15 cellular contexts compared by ENCODE assay signal in genomic region chr1:29439615-29440014, GRCh38.
"Had no signal": no experiment of that assay in that cellular context is flagged by ENCODE, and none has a peak within 500 bp of the region (broad histone marks: within the 10 kb centered on the region; RNA-seq: fewer than 3 reads in every experiment).

No MANE protein-coding gene starts in this region.

- DNase-seq: erythroblast; foreskin keratinocyte; left colon; left ventricle myocardium superior; mesendoderm; mucosa of descending colon; naive thymus-derived CD8-positive, alpha-beta T cell; posterior cingulate gyrus; right cardiac atrium; stimulated activated CD4-positive, alpha-beta T cell treated with anti-CD3 and anti-CD28 coated beads, Interleukin-2, amount 100 ng/mL, for 48 hours; stimulated activated naive CD4-positive, alpha-beta T cell treated with Interleukin-2 at 50 U/mL for 16 hours; thyroid gland had no signal

- H3K4me1 ChIP-seq: foreskin keratinocyte, suprapubic skin, thyroid gland had no signal

- ATAC-seq: foreskin keratinocyte; left colon; left ventricle myocardium superior; mucosa of descending colon; naive thymus-derived CD8-positive, alpha-beta T cell; right cardiac atrium had no signal

- H3K27ac ChIP-seq: foreskin keratinocyte, hepatocyte, suprapubic skin, thyroid gland had no signal

- H3K4me3 ChIP-seq: hepatocyte, mucosa of descending colon, smooth muscle cell, suprapubic skin, thyroid gland had no signal

- H3K9me3 ChIP-seq: mucosa of descending colon, suprapubic skin, thyroid gland had no signal

- H3K27me3 ChIP-seq: hepatocyte, thyroid gland had no signal

- H3K36me3 ChIP-seq: suprapubic skin, thyroid gland had no signal
